Comparison of ENCODE assay signal across 26 cellular contexts in the genomic region with DNA sequence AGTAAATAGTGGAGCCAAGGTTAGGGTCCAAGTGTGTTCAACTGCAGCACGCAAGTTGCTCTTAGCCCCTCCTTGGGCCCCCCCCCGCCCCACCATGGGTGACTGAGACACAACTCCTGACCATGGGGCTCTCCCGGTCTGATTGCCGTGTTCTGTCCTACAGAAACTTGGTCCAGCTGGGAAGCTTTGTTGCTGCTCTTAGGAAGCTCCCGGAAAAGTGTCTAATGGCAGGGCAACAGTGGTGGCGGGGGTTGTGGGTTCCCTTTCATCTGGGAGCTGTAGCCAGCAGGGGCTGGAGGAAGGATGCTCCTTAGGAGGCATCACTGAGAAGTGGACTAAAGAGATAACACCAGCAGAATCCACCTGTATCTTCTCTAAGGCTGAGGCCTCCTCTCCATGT.
"Had no signal": no experiment of that assay in that cellular context is flagged by ENCODE, and none has a peak within 500 bp of the region (broad histone marks: within the 10 kb centered on the region; RNA-seq: fewer than 3 reads in every experiment).

No MANE protein-coding gene starts in this region.

- H3K4me1 ChIP-seq: adrenal gland, body of pancreas had no signal

- H3K4me2 ChIP-seq: KMS-11 had no signal

- H3K9me3 ChIP-seq: adrenal gland, body of pancreas had no signal

- H3K36me3 ChIP-seq: adrenal gland, WERI-Rb-1 had no signal

- H3K27ac ChIP-seq: body of pancreas, KMS-11, SK-N-MC, WERI-Rb-1 had no signal

- ATAC-seq: activated naive CD4-positive, alpha-beta T cell treated with anti-CD3 and anti-CD28 coated beads, Interleukin-2, amount 50 U/mL, for 72 hours; activated T-cell treated with anti-CD3 and anti-CD28 coated beads, Interleukin-2, amount 50 U/mL, for 4 hours; body of pancreas; Right ventricle myocardium inferior had no signal

- H3K4me3 ChIP-seq: adrenal gland, body of pancreas, SK-N-MC had no signal

- H3K36me3 Mint-ChIP-seq: activated naive CD4-positive, alpha-beta T cell treated with anti-CD3 and anti-CD28 coated beads, Interleukin-2, amount 50 U/mL, for 72 hours had no signal

- H3K27me3 ChIP-seq: adrenal gland, body of pancreas had no signal

- DNase-seq: activated CD4-positive, alpha-beta T cell treated with anti-CD3 and anti-CD28 coated beads for 1 hour; activated CD4-positive, alpha-beta T cell treated with anti-CD3 and anti-CD28 coated beads for 48 hours; activated CD4-positive, alpha-beta T cell treated with anti-CD3 and anti-CD28 coated beads, Interleukin-2, amount 50 U/mL, for 48 hours; activated CD4-positive, CD25-positive, alpha-beta regulatory T cell; activated CD8-positive, alpha-beta memory T cell treated with anti-CD3 and anti-CD28 coated beads, Interleukin-2, amount 50 U/mL, for 4 hours; activated gamma-delta T cell treated with Interleukin-2 at 50 U/mL for 16 hours; activated naive CD4-positive, alpha-beta T cell treated with anti-CD3 and anti-CD28 coated beads for 36 hours; activated T-cell treated with anti-CD3 and anti-CD28 coated beads for 4 hours; activated T-cell treated with anti-CD3 and anti-CD28 coated beads, Interleukin-2, amount 50 U/mL, for 4 hours; body of pancreas; central memory CD4-positive, alpha-beta T cell; MM.1S; MV-4-11; NCI-H1092; NCI-H1436 treated with DMSO at 0.1 percent for 48 hours; NCI-H1694 treated with DMSO at 0.1 percent for 48 hours; NCI-H2029; NCI-H345; NCI-H524 treated with DMSO at 0.1 percent for 48 hours had no signal

- H3K4me3 Mint-ChIP-seq: activated naive CD4-positive, alpha-beta T cell treated with anti-CD3 and anti-CD28 coated beads for 36 hours; activated T-cell treated with anti-CD3 and anti-CD28 coated beads, Interleukin-2, amount 50 U/mL, for 4 hours; activated T-helper 1 cell treated with anti-CD3 and anti-CD28 coated beads, Interleukin-12 subunit alpha, Interleukin-12 subunit beta, Interleukin-2, Interleukin-4 antibody, amounts not matched to agents 30 ng/mL and 10 ng/mL and 1 ng/mL, durations not matched to agents 14 hours and 24 hours and 36 hours had no signal

- H3K9me3 Mint-ChIP-seq: activated naive CD4-positive, alpha-beta T cell treated with anti-CD3 and anti-CD28 coated beads for 36 hours; activated T-cell treated with anti-CD3 and anti-CD28 coated beads, Interleukin-2, amount 50 U/mL, for 4 hours; activated T-helper 1 cell treated with anti-CD3 and anti-CD28 coated beads, Interleukin-12 subunit alpha, Interleukin-12 subunit beta, Interleukin-2, Interleukin-4 antibody, amounts not matched to agents 30 ng/mL and 10 ng/mL and 1 ng/mL, durations not matched to agents 14 hours and 24 hours and 36 hours had no signal

- H3K9ac ChIP-seq: KMS-11 had no signal

- H3K27ac Mint-ChIP-seq: activated naive CD4-positive, alpha-beta T cell treated with anti-CD3 and anti-CD28 coated beads for 36 hours; activated T-helper 1 cell treated with anti-CD3 and anti-CD28 coated beads, Interleukin-12 subunit alpha, Interleukin-12 subunit beta, Interleukin-2, Interleukin-4 antibody, amounts not matched to agents 30 ng/mL and 10 ng/mL and 1 ng/mL, durations not matched to agents 14 hours and 24 hours and 36 hours had no signal
